ENCODE assay signal across 8 cellular contexts in the genomic region with DNA sequence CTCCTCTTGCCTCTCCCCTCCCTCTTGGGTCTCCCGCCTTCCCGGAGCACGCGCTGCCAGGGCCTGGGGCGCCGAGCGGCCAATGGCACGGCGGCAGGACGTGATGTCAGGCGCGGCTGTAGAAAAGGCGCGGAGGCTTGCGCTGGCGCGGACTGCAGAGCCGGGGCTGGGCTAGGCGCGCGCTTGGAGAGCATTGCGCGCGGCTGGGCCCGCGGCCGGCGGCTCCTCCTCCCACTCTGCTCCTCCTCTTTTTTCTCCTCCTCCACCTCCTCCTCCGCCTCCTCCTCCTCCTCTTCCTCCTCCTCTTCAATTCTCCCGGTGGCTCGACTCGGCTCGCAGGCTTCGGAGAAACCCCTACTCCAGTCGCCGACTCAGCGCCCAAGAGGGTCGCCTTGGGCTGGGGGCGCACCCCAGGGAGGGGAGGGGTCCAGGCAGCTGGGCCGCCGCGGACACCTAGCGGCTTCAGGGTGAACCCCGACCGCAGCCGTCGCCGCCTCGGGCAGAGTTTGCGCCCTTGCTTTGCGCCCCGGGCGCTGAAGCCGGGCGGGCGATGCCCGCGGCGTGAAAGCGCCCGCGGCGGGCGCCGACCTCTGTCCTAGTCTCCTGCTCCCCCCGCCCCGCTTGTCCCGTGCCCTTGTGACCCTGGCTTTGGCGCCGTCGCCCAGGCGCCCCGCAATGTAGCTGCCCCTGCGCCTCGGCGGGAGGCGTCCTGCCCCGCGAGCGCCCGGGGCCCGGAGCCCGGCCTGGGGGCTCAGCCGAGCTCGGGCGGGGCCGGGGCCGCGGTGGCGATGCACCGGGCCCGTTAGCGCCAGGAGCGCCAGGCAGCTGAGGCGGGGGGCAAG. TPM values are rescaled to one million over a fixed set of nuclear protein-coding genes. Genes with fewer than 3 reads are reported as not detected.
DNase-seq lines count a peak whose midpoint lies in the region; ATAC-seq and TF ChIP-seq lines count a peak whose summit lies in the region.

A gene with protein sequence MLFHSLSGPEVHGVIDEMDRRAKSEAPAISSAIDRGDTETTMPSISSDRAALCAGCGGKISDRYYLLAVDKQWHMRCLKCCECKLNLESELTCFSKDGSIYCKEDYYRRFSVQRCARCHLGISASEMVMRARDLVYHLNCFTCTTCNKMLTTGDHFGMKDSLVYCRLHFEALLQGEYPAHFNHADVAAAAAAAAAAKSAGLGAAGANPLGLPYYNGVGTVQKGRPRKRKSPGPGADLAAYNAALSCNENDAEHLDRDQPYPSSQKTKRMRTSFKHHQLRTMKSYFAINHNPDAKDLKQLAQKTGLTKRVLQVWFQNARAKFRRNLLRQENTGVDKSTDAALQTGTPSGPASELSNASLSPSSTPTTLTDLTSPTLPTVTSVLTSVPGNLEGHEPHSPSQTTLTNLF (plus strand): TSS at position 309 of the 842 bp plus-strand sequence. CDS start 581 bp downstream, outside the sequence.

- peaks cover 2% of the 10 kb centered on the region for H3K36me3 Mint-ChIP-seq in T-helper 17 cell (ENCODE audit: low read depth)

- H3K4me3 ChIP-seq in GM06990 (replicated peaks; ENCODE audit: low read depth, low read length) = peak within 1 kb of the TSS; percentile 43
- peak within 1 kb of the TSS; percentile 47 for H3K4me3 ChIP-seq in neuron (ENCODE audit: low read length)

- peak; percentile 40 for ATAC-seq in T-helper 17 cell
- no peak for ATAC-seq in GM18498 (IDR thresholded peaks at IDR 0.05; ENCODE audit: unreplicated experiment)
- ATAC-seq in GM21737 (IDR thresholded peaks at IDR 0.05; ENCODE audit: unreplicated experiment) = no peak

- peaks cover 34% of the 10 kb centered on the region for H3K4me1 ChIP-seq in neuron (ENCODE audit: insufficient read depth, low read length)

- TF ChIP-seq CTCF in GM06990 (IDR thresholded peaks at IDR 0.05; ENCODE audit: insufficient read depth, low read length, poor library complexity, severe bottlenecking) = no peak

- no peaks in the 10 kb centered on the region; the same call in 1 of the 2 replicates for H3K27me3 ChIP-seq in GM06990 (replicated peaks; ENCODE audit: control insufficient read depth, insufficient read depth, low read length)
- peaks cover 88% of the 10 kb centered on the region for H3K27me3 ChIP-seq in neuron (ENCODE audit: insufficient read depth, low read length)

- peak within 1 kb of the TSS; percentile 50 for H3K4me3 Mint-ChIP-seq in T-helper 17 cell

- no peak within 1 kb of the TSS for H3K27ac Mint-ChIP-seq in T-helper 17 cell

- peak within 1 kb of the TSS; percentile 65 for H2AFZ ChIP-seq in neuron (ENCODE audit: low read depth, low read length)

- H3K4me1 Mint-ChIP-seq in T-helper 17 cell = peaks cover 22% of the 10 kb centered on the region

- H3K36me3 ChIP-seq in GM06990 (ENCODE audit: control insufficient read depth, insufficient read depth, low read length) (no peaks in the 10 kb centered on the region), neuron (ENCODE audit: insufficient read depth, low read length) (no peaks in the 10 kb centered on the region)

- peak; percentile 95 for DNase-seq in A172 (ENCODE audit: low spot score)
- peak; percentile 91 for DNase-seq in GM06990 (ENCODE audit: extremely low read depth, insufficient read length)
- DNase-seq in NCI-H1092 (lab: John Stamatoyannopoulos, UW) = peak; percentile 98
- DNase-seq in T-helper 17 cell = no peak
- DNase-seq in fibroblast of peridontal ligament (ENCODE audit: extremely low read depth) = peak; percentile 36

- H3K9me3 ChIP-seq in T-helper 17 cell (ENCODE audit: control insufficient read depth, low read length, poor library complexity, severe bottlenecking) (no peaks in the 10 kb centered on the region), neuron (ENCODE audit: low read length) (no peaks in the 10 kb centered on the region)

- peaks cover 66% of the 10 kb centered on the region for H3K27me3 Mint-ChIP-seq in T-helper 17 cell

RNA-seq across cellular contexts. Expression of the gene that starts here (rescaled TPM):
- 10.9 and 14.5 TPM in 2 replicates for total RNA-seq in A172 (2014; rRNA removed; shearing (Covaris generic))
- not detected for total RNA-seq in T-helper 17 cell

Comparison
In these comparisons a context has a peak if more than half of its experiments do, and no peak if none do; other contexts are left out.
1. RNA of the gene that starts here (total RNA-seq): 10.9 to 14.5 TPM in A172; not detected in T-helper 17 cell; every median in the first group is over 10 times any median in the second.
2. Peak in ATAC-seq in T-helper 17 cell; RNA of the gene not detected or under 1 TPM.
3. DNase-seq: peak in A172 (single experiment), GM06990 (single experiment), NCI-H1092 (single experiment) and fibroblast of peridontal ligament (single experiment); none in T-helper 17 cell (0 of 3).